In genomic region chr16:72891291-72892227, GRCh38 we compare ENCODE assay signal across 23 cellular contexts.
DNase-seq lines count a peak whose midpoint lies in the region; ATAC-seq and TF ChIP-seq lines count a peak whose summit lies in the region.
"Had no signal": no experiment of that assay in that cellular context is flagged by ENCODE, and none has a peak within 500 bp of the region (broad histone marks: within the 10 kb centered on the region; RNA-seq: fewer than 3 reads in every experiment).

No MANE protein-coding gene starts in this region.

- no peak overlapping the region for H4K8ac ChIP-seq in H9 (replicated peaks; ENCODE audit: insufficient read length, low read depth, low read length)

- intact Hi-C loops in CD14-positive monocyte (cut with micrococcal nuclease), result no loop called here
- intact Hi-C loops in psoas muscle (cut with DNase I), result loop anchor here in 1 of 2 donors (5.0 kb wide), 1 partner anchor 46 kb away; no protein-coding TSS in a partner anchor
- intact Hi-C loops in activated CD4-positive, alpha-beta T cell treated with anti-CD3 and anti-CD28 coated beads, Interleukin-2, amount 10 ng/mL, durations not matched to agents 24 days and 14 days (cut with micrococcal nuclease), result no loop called here

- peak overlapping the region in 4 of 7 donors; percentile 23 to 81 (median 48) for H3K27ac Mint-ChIP-seq in CD14-positive monocyte
- no peak overlapping the region for H3K27ac Mint-ChIP-seq in H9
- no peak overlapping the region for H3K27ac Mint-ChIP-seq in activated CD4-positive, alpha-beta T cell treated with anti-CD3 and anti-CD28 coated beads, Interleukin-2, amount 10 ng/mL, durations not matched to agents 24 days and 14 days
- H3K27ac Mint-ChIP-seq: CD8-positive, alpha-beta T cell had no signal

- no peak overlapping the region for H2BK120ac ChIP-seq in H9 (ENCODE audit: low read depth, low read length, poor library complexity, severe bottlenecking)

- H3K79me2 ChIP-seq in H9 (ENCODE audit: insufficient read depth, low read length), result no peaks in the 10 kb centered on the region

- no peak overlapping the region for H3K9ac ChIP-seq in H9 (ENCODE audit: extremely low read depth, insufficient read length, low read length)
- H3K9ac ChIP-seq: BLaER1 treated with 17β-estradiol and CSF1 and Interleukin-3, amounts not matched to agents 10 nM and 100 nM had no signal

- no peak overlapping the region for H3K18ac ChIP-seq in H9 (ENCODE audit: insufficient read length, low read depth, low read length)

- H3K36me3 Mint-ChIP-seq in CD14-positive monocyte, result peaks cover 46 to 48% of the 10 kb centered on the region in 2 donors
- H3K36me3 Mint-ChIP-seq in H9 (ENCODE audit: insufficient read depth in 1 of 3, low read depth in 3 of 3), result no peaks in the 10 kb centered on the region; a peak in 1 of 7 replicates
- H3K36me3 Mint-ChIP-seq in activated CD4-positive, alpha-beta T cell treated with anti-CD3 and anti-CD28 coated beads, Interleukin-2, amount 10 ng/mL, durations not matched to agents 24 days and 14 days (ENCODE audit: low read depth), result peaks cover 3% of the 10 kb centered on the region
- H3K36me3 Mint-ChIP-seq: CD8-positive, alpha-beta T cell had no signal

- no peaks in the 10 kb centered on the region for H3K27me3 ChIP-seq in psoas muscle (ENCODE audit: insufficient read depth in 3 of 3, low read length in 2 of 3)
- no peaks in the 10 kb centered on the region for H3K27me3 ChIP-seq in H9 (ENCODE audit: insufficient read depth, low read length)
- H3K27me3 ChIP-seq: BLaER1 treated with 17β-estradiol and CSF1 and Interleukin-3, amounts not matched to agents 10 nM and 100 nM; MG63 had no signal

- DNase-seq in CD14-positive monocyte (ENCODE audit: low spot score) (no peak), LHCN-M2 (ENCODE audit: low read depth) (peak; percentile 69), myocyte (ENCODE audit: low read depth) (peak; percentile 45), psoas muscle (peak in 1 of 2 donors; percentile 75), SKM-1 (lab: John Stamatoyannopoulos, UW; ENCODE audit: unreplicated experiment) (no peak), H9 (no peak)
- DNase-seq in activated CD4-positive, alpha-beta T cell treated with anti-CD3 and anti-CD28 coated beads, Interleukin-2, amount 10 ng/mL, durations not matched to agents 24 days and 14 days, result no peak
- DNase-seq: AML-193; Caco-2; CD8-positive, alpha-beta T cell; EL; GDM1; GOT3; HCEC 1CT; KBM-7; MG63; NCI-H2029; NCI-H2227 treated with DMSO at 0.1 percent for 48 hours; NCI-H526 treated with DMSO at 0.1 percent for 48 hours; SHP77 had no signal

- H3K14ac ChIP-seq in H9 (ENCODE audit: insufficient read depth, low read length), result no peak overlapping the region; the same call in 1 of the 2 replicates

- H3K9me3 ChIP-seq in psoas muscle (no peaks in the 10 kb centered on the region), H9 (ENCODE audit: control insufficient read depth, low read depth, low read length) (no peaks in the 10 kb centered on the region)
- H3K9me3 ChIP-seq: Caco-2, MG63 had no signal

- H2AFZ ChIP-seq in H9 (ENCODE audit: low read length), result no peak overlapping the region

- peaks cover 35% of the 10 kb centered on the region for H3K4me1 ChIP-seq in psoas muscle
- no peaks in the 10 kb centered on the region for H3K4me1 ChIP-seq in H9 (ENCODE audit: insufficient read depth, low read length)
- H3K4me1 ChIP-seq: Caco-2 had no signal

- H3K4me3 ChIP-seq in psoas muscle, result no peak overlapping the region
- H3K4me3 ChIP-seq: BLaER1 treated with 17β-estradiol and CSF1 and Interleukin-3, amounts not matched to agents 10 nM and 100 nM; MG63 had no signal

- H3K79me1 ChIP-seq in H9 (ENCODE audit: insufficient read depth, low read depth, low read length, poor library complexity, severe bottlenecking), result no peaks in the 10 kb centered on the region

- peaks cover 0 to 2% (median 2%) of the 10 kb centered on the region in 3 donors for H3K27me3 Mint-ChIP-seq in CD14-positive monocyte (ENCODE audit: low read depth in 3 of 3)
- peaks cover 4% of the 10 kb centered on the region for H3K27me3 Mint-ChIP-seq in H9 (ENCODE audit: low read depth)
- H3K27me3 Mint-ChIP-seq in activated CD4-positive, alpha-beta T cell treated with anti-CD3 and anti-CD28 coated beads, Interleukin-2, amount 10 ng/mL, durations not matched to agents 24 days and 14 days, result peaks cover 2% of the 10 kb centered on the region

- H3K9me3 Mint-ChIP-seq in CD14-positive monocyte (peaks cover 12 to 25% (median 16%) of the 10 kb centered on the region in 7 donors), H9 (no peaks in the 10 kb centered on the region; a peak in 1 of 5 replicates)
- peaks cover 18% of the 10 kb centered on the region for H3K9me3 Mint-ChIP-seq in activated CD4-positive, alpha-beta T cell treated with anti-CD3 and anti-CD28 coated beads, Interleukin-2, amount 10 ng/mL, durations not matched to agents 24 days and 14 days
- H3K9me3 Mint-ChIP-seq: CD8-positive, alpha-beta T cell had no signal

- H3K27ac ChIP-seq in psoas muscle, result peak overlapping the region; percentile 70
- no peak overlapping the region for H3K27ac ChIP-seq in H9 (ENCODE audit: insufficient read length, low read depth, low read length)
- H3K27ac ChIP-seq: BLaER1 treated with 17β-estradiol and CSF1 and Interleukin-3, amounts not matched to agents 10 nM and 100 nM; RWPE1 had no signal

- no peak overlapping the region for H2BK20ac ChIP-seq in H9 (ENCODE audit: low read depth, low read length, poor library complexity, severe bottlenecking)

- peak; percentile 84 to 89 (median 86) for ATAC-seq in psoas muscle
- ATAC-seq in HG03097 (IDR thresholded peaks at IDR 0.05; ENCODE audit: low FRiP score, unreplicated experiment), result no peak
- ATAC-seq: CD8-positive, alpha-beta T cell had no signal

- no peak overlapping the region for H4K91ac ChIP-seq in H9 (ENCODE audit: insufficient read length, low read depth, low read length)

- H3K56ac ChIP-seq in H9 (ENCODE audit: insufficient read length, low read depth, low read length), result no peak overlapping the region

- no peaks in the 10 kb centered on the region for H4K20me1 ChIP-seq in H9 (ENCODE audit: control insufficient read depth, insufficient read depth, insufficient read length)

- no peak overlapping the region for H2AK5ac ChIP-seq in H9 (ENCODE audit: insufficient read length, low read length)

- TF ChIP-seq CTCF in CD14-positive monocyte (IDR thresholded peaks at IDR 0.05) (no peak), psoas muscle (IDR thresholded peaks at IDR 0.05) (no peak), H9 (conservative IDR thresholded peaks at IDR 0.05) (no peak)

- H3K4me3 Mint-ChIP-seq in CD14-positive monocyte, result no peak overlapping the region
- no peak overlapping the region for H3K4me3 Mint-ChIP-seq in H9
- H3K4me3 Mint-ChIP-seq in activated CD4-positive, alpha-beta T cell treated with anti-CD3 and anti-CD28 coated beads, Interleukin-2, amount 10 ng/mL, durations not matched to agents 24 days and 14 days, result no peak overlapping the region
- H3K4me3 Mint-ChIP-seq: CD8-positive, alpha-beta T cell had no signal

- H2BK15ac ChIP-seq in H9 (ENCODE audit: low read depth, low read length), result no peak overlapping the region

- no peak overlapping the region for H3K4ac ChIP-seq in H9 (ENCODE audit: low read depth, low read length)

- no peak overlapping the region for H3T11ph ChIP-seq in H9 (ENCODE audit: low read length)

- H4K5ac ChIP-seq in H9 (ENCODE audit: insufficient read length, low read depth, low read length), result no peak overlapping the region

- no peaks in the 10 kb centered on the region for H3K23me2 ChIP-seq in H9 (ENCODE audit: insufficient read length, low read depth, low read length, poor library complexity, severe bottlenecking)

- no peak overlapping the region for H2BK12ac ChIP-seq in H9 (ENCODE audit: insufficient read length, low read depth, low read length)

- H3K4me1 Mint-ChIP-seq in CD14-positive monocyte (peaks cover 2% of the 10 kb centered on the region), H9 (peaks cover 2 to 9% of the 10 kb centered on the region in 2 experiments; a peak in 2 of 4 replicates)
- peaks cover 2% of the 10 kb centered on the region for H3K4me1 Mint-ChIP-seq in activated CD4-positive, alpha-beta T cell treated with anti-CD3 and anti-CD28 coated beads, Interleukin-2, amount 10 ng/mL, durations not matched to agents 24 days and 14 days

- no peak overlapping the region for H2BK5ac ChIP-seq in H9 (ENCODE audit: insufficient read length, low read length)

- H3K23ac ChIP-seq in H9 (ENCODE audit: insufficient read length, low read depth, low read length), result no peak overlapping the region

- H3K4me2 ChIP-seq in H9 (ENCODE audit: insufficient read depth, insufficient read length, low read length), result no peak overlapping the region

- peaks cover 6 to 34% of the 10 kb centered on the region in 2 donors for H3K36me3 ChIP-seq in psoas muscle (ENCODE audit: insufficient read depth in 1 of 2, low read depth in 1 of 2)
- H3K36me3 ChIP-seq: MG63 had no signal

- 34 to 58% (median 34%) methylated on average over 9 of the region's 9 CpGs for WGBS in psoas muscle, 3 donors
- no CpG with 5 or more reads among the region's 9 CpGs for WGBS in H9 (ENCODE audit: extremely low coverage, insufficient read length, low lambda C conversion rate)

Comparison
In these comparisons a context has a peak if more than half of its experiments do, and no peak if none do; other contexts are left out.
1. DNase-seq: peak in LHCN-M2 (single experiment) and myocyte (single experiment); none in CD14-positive monocyte (single experiment), SKM-1 (single experiment), H9 (single experiment) and activated CD4-positive, alpha-beta T cell treated with anti-CD3 and anti-CD28 coated beads, Interleukin-2, amount 10 ng/mL, durations not matched to agents 24 days and 14 days (single experiment).
2. H3K27ac Mint-ChIP-seq: peak in CD14-positive monocyte (4 of 7); none in H9 (0 of 3) and activated CD4-positive, alpha-beta T cell treated with anti-CD3 and anti-CD28 coated beads, Interleukin-2, amount 10 ng/mL, durations not matched to agents 24 days and 14 days (single experiment).